In genomic region chr4:78644744-78645330, GRCh38 we compare ENCODE assay signal across 7 cellular contexts.
DNase-seq lines count a peak whose midpoint lies in the region; ATAC-seq and TF ChIP-seq lines count a peak whose summit lies in the region.

No MANE protein-coding gene starts in this region.

- peak; percentile 80 for TF ChIP-seq CTCF in GM10266 (IDR thresholded peaks at IDR 0.05; ENCODE audit: control insufficient read depth, insufficient read depth, low read depth, missing control alignments)

- ATAC-seq in GM21576 (IDR thresholded peaks at IDR 0.05; ENCODE audit: unreplicated experiment) (peak; percentile 89), left lobe of liver (peak; percentile 96)

- DNase-seq in GM10266 (ENCODE audit: extremely low spot score) (peak; percentile 48), HUDEP-2 (lab: John Stamatoyannopoulos, UW; ENCODE audit: unreplicated experiment in 76 of 76) (peak in 64 of 76 experiments; percentile 1 to 72 (median 40)), T-helper 22 cell (ENCODE audit: low read depth) (peak; percentile 1), cerebellum (ENCODE audit: low spot score) (peak; percentile 16), left lobe of liver (ENCODE audit: low spot score) (peak; percentile 52)
- DNase-seq in stimulated activated CD4-positive, alpha-beta T cell treated with anti-CD3 and anti-CD28 coated beads, TNF-alpha, amount 100 ng/mL, for 4 hours (ENCODE audit: low read depth in 3 of 3): peak in 2 of 3 experiments; percentile 6 to 17

Comparison
In these comparisons a context has a peak if more than half of its experiments do, and no peak if none do; other contexts are left out.
1. Peak in every context shown above with its lines: DNase-seq and ATAC-seq.
2. DNase-seq: peak in every context shown above with its lines; median percentile 52 in left lobe of liver; 48 in GM10266; 40 in HUDEP-2; 16 in cerebellum; 12 in stimulated activated CD4-positive, alpha-beta T cell treated with anti-CD3 and anti-CD28 coated beads, TNF-alpha, amount 100 ng/mL, for 4 hours; 1 in T-helper 22 cell.